Comparison of ENCODE assay signal across 11 cellular contexts in genomic region chr18:3721771-3722661, GRCh38.
DNase-seq lines count a peak whose midpoint lies in the region; ATAC-seq and TF ChIP-seq lines count a peak whose summit lies in the region.
"Had no signal": no experiment of that assay in that cellular context is flagged by ENCODE, and none has a peak within 500 bp of the region (broad histone marks: within the 10 kb centered on the region; RNA-seq: fewer than 3 reads in every experiment).

No MANE protein-coding gene starts in this region.

- H3K4me3 Mint-ChIP-seq in progenitor cell of endocrine pancreas (ENCODE audit: low read depth), result peak overlapping the region; percentile 27
- H3K4me3 Mint-ChIP-seq: stimulated activated effector memory CD8-positive, alpha-beta T cell treated with anti-CD3 and anti-CD28 coated beads, Interleukin-12 subunit alpha, Interleukin-12 subunit beta, amount 100 ng/mL, for 72 hours had no signal

- H3K27me3 ChIP-seq in dorsolateral prefrontal cortex, result no peaks in the 10 kb centered on the region

- DNase-seq in GDM1 (lab: John Stamatoyannopoulos, UW), result peak; percentile 24
- DNase-seq in NCI-H69 (lab: John Stamatoyannopoulos, UW), result peak; percentile 89
- no peak for DNase-seq in dorsolateral prefrontal cortex
- DNase-seq in progenitor cell of endocrine pancreas (ENCODE audit: low spot score, unreplicated experiment), result no peak
- DNase-seq: aorta, NCI-H1436 treated with DMSO at 0.1 percent for 48 hours had no signal

- no peaks in the 10 kb centered on the region for H3K36me3 Mint-ChIP-seq in progenitor cell of endocrine pancreas (ENCODE audit: insufficient read depth)
- H3K36me3 Mint-ChIP-seq: stimulated activated effector memory CD8-positive, alpha-beta T cell treated with anti-CD3 and anti-CD28 coated beads, Interleukin-12 subunit alpha, Interleukin-12 subunit beta, amount 100 ng/mL, for 72 hours had no signal

- no peaks in the 10 kb centered on the region for H3K27me3 Mint-ChIP-seq in progenitor cell of endocrine pancreas

- no peak for TF ChIP-seq CTCF in dorsolateral prefrontal cortex (IDR thresholded peaks at IDR 0.05 in 54 of 56, conservative IDR thresholded peaks at IDR 0.05 in 2 of 56; ENCODE audit: low read depth in 1 of 56, partially characterized antibody in 56 of 56)
- no peak for TF ChIP-seq CTCF in progenitor cell of endocrine pancreas (IDR thresholded peaks at IDR 0.05; ENCODE audit: unreplicated experiment)

- intact Hi-C loops in dorsolateral prefrontal cortex (cut with DNase I), result no loop called here

- peaks cover 44% of the 10 kb centered on the region for H3K4me1 Mint-ChIP-seq in progenitor cell of endocrine pancreas (ENCODE audit: low read depth)
- H3K4me1 Mint-ChIP-seq: stimulated activated effector memory CD8-positive, alpha-beta T cell treated with anti-CD3 and anti-CD28 coated beads, Interleukin-12 subunit alpha, Interleukin-12 subunit beta, amount 100 ng/mL, for 72 hours had no signal

- H3K27ac Mint-ChIP-seq in progenitor cell of endocrine pancreas, result peak overlapping the region; percentile 57
- H3K27ac Mint-ChIP-seq: stimulated activated effector memory CD8-positive, alpha-beta T cell treated with anti-CD3 and anti-CD28 coated beads, Interleukin-12 subunit alpha, Interleukin-12 subunit beta, amount 100 ng/mL, for 72 hours had no signal

- no peaks in the 10 kb centered on the region for H3K9me3 Mint-ChIP-seq in progenitor cell of endocrine pancreas (ENCODE audit: low read depth)
- H3K9me3 Mint-ChIP-seq: stimulated activated effector memory CD8-positive, alpha-beta T cell treated with anti-CD3 and anti-CD28 coated beads, Interleukin-12 subunit alpha, Interleukin-12 subunit beta, amount 100 ng/mL, for 72 hours had no signal

- H3K4me3 ChIP-seq in dorsolateral prefrontal cortex, result no peak overlapping the region

- ATAC-seq in HG02981 (IDR thresholded peaks at IDR 0.05; ENCODE audit: unreplicated experiment) (no peak), GM18519 (IDR thresholded peaks at IDR 0.05; ENCODE audit: low FRiP score, unreplicated experiment) (no peak), HG03045 (IDR thresholded peaks at IDR 0.05; ENCODE audit: unreplicated experiment) (no peak), GM19455 (IDR thresholded peaks at IDR 0.05; ENCODE audit: unreplicated experiment) (no peak)
- ATAC-seq: stimulated activated effector memory CD8-positive, alpha-beta T cell treated with anti-CD3 and anti-CD28 coated beads, Interleukin-12 subunit alpha, Interleukin-12 subunit beta, amount 100 ng/mL, for 72 hours had no signal

- peak overlapping the region in 38 of 59 donors; percentile 0 to 70 (median 38) for H3K27ac ChIP-seq in dorsolateral prefrontal cortex

Comparison
In these comparisons a context has a peak if more than half of its experiments do, and no peak if none do; other contexts are left out.
1. DNase-seq: peak in GDM1 (single experiment) and NCI-H69 (single experiment); none in dorsolateral prefrontal cortex (0 of 10) and progenitor cell of endocrine pancreas (single experiment).